Comparison of ENCODE assay signal across 1 cellular context in the genomic region with DNA sequence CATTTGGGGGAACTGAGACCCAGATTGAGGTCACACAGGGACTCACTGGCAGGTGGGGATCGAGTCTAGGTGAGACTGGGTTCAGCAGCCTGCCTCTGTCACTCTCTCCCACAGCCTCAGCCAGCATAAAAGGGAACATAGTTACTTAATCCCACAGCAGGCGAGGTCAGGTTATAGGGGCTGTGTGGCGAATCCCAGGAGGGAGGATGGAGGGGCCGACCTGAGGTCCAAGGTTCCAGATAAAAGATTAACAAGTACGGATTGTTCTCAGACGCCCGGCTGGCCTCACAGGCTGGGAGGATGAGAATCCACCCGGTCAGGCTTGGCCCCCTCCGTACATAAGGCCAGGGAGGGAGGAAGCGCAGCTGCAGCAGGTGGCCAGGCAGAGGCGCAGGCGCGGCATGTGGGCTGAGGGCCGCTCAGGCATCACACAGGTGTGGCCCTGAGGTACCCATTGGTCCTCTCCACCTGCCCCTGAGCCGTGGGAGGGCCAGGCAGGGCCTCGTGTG.
TF ChIP-seq lines count a peak whose summit lies in the region.

No MANE protein-coding gene starts in this region.

TF ChIP-seq in HCT116, 20 proteins besides CTCF, POLR2A, EP300 and RAD21 (continued from another document):
- TF ChIP-seq POLR2AphosphoS5 (IDR thresholded peaks at IDR 0.05; ENCODE audit: low read depth, low read length) (no peak), CBX3 (IDR thresholded peaks at IDR 0.05; ENCODE audit: low read depth) (no peak), EGR1 (IDR thresholded peaks at IDR 0.05; ENCODE audit: low read depth) (no peak), SRF (IDR thresholded peaks at IDR 0.05; ENCODE audit: low read depth) (no peak), YY1 (IDR thresholded peaks at IDR 0.05; ENCODE audit: extremely low read depth, insufficient replicate concordance, low read depth, low read length) (no peak), FOSL1 (IDR thresholded peaks at IDR 0.05; ENCODE audit: low read depth) (no peak)
- TF ChIP-seq, protein P1, sequence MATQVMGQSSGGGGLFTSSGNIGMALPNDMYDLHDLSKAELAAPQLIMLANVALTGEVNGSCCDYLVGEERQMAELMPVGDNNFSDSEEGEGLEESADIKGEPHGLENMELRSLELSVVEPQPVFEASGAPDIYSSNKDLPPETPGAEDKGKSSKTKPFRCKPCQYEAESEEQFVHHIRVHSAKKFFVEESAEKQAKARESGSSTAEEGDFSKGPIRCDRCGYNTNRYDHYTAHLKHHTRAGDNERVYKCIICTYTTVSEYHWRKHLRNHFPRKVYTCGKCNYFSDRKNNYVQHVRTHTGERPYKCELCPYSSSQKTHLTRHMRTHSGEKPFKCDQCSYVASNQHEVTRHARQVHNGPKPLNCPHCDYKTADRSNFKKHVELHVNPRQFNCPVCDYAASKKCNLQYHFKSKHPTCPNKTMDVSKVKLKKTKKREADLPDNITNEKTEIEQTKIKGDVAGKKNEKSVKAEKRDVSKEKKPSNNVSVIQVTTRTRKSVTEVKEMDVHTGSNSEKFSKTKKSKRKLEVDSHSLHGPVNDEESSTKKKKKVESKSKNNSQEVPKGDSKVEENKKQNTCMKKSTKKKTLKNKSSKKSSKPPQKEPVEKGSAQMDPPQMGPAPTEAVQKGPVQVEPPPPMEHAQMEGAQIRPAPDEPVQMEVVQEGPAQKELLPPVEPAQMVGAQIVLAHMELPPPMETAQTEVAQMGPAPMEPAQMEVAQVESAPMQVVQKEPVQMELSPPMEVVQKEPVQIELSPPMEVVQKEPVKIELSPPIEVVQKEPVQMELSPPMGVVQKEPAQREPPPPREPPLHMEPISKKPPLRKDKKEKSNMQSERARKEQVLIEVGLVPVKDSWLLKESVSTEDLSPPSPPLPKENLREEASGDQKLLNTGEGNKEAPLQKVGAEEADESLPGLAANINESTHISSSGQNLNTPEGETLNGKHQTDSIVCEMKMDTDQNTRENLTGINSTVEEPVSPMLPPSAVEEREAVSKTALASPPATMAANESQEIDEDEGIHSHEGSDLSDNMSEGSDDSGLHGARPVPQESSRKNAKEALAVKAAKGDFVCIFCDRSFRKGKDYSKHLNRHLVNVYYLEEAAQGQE (IDR thresholded peaks at IDR 0.05; ENCODE audit: low read depth) = no peak
- TF ChIP-seq, protein P2, sequence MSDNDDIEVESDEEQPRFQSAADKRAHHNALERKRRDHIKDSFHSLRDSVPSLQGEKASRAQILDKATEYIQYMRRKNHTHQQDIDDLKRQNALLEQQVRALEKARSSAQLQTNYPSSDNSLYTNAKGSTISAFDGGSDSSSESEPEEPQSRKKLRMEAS (IDR thresholded peaks at IDR 0.05) = no peak
